Comparison of ENCODE assay signal across 12 cellular contexts in genomic region chr13:36447501-36447900, GRCh38. TPM values are rescaled to one million over a fixed set of nuclear protein-coding genes. Genes with fewer than 3 reads are reported as not detected.
"Had no signal": no experiment of that assay in that cellular context is flagged by ENCODE, and none has a peak within 500 bp of the region (broad histone marks: within the 10 kb centered on the region; RNA-seq: fewer than 3 reads in every experiment).

No MANE protein-coding gene starts in this region.

- H3K27ac Mint-ChIP-seq: activated naive CD8-positive, alpha-beta T cell treated with anti-CD3 and anti-CD28 coated beads, Interleukin-2, amount 10 ng/mL, durations not matched to agents 7 days and 5 days; natural killer cell; stimulated activated memory B cell treated with anti-CD40 and anti-IgM and Interleukin-4, amounts not matched to agents 10 μg/mL and 1 μg/mL and 100 μg/mL, for 72 hours had no signal

- DNase-seq: activated naive CD4-positive, alpha-beta T cell; activated naive CD8-positive, alpha-beta T cell treated with anti-CD3 and anti-CD28 coated beads, Interleukin-2, amount 10 ng/mL, durations not matched to agents 7 days and 5 days; activated T-cell treated with anti-CD3 and anti-CD28 coated beads for 4 hours; left ventricle myocardium inferior; mesenchymal stem cell; natural killer cell; posterior cingulate gyrus; stimulated activated CD4-positive, alpha-beta T cell treated with anti-CD3 and anti-CD28 coated beads, Interleukin-2, amount 100 ng/mL, for 48 hours; tibial artery had no signal

- H3K9me3 ChIP-seq: left ventricle myocardium inferior, tibial artery had no signal

- H3K36me3 ChIP-seq: left ventricle myocardium inferior, tibial artery had no signal

- H3K27me3 ChIP-seq: hepatocyte, tibial artery had no signal

- H3K27ac ChIP-seq: hepatocyte, left ventricle myocardium inferior, tibial artery had no signal

- H3K36me3 Mint-ChIP-seq: activated naive CD8-positive, alpha-beta T cell treated with anti-CD3 and anti-CD28 coated beads, Interleukin-2, amount 10 ng/mL, durations not matched to agents 7 days and 5 days; natural killer cell; stimulated activated memory B cell treated with anti-CD40 and anti-IgM and Interleukin-4, amounts not matched to agents 10 μg/mL and 1 μg/mL and 100 μg/mL, for 72 hours had no signal

- H3K4me2 ChIP-seq: hepatocyte had no signal

- H2AFZ ChIP-seq: hepatocyte had no signal

- H3K9me3 Mint-ChIP-seq: activated naive CD8-positive, alpha-beta T cell treated with anti-CD3 and anti-CD28 coated beads, Interleukin-2, amount 10 ng/mL, durations not matched to agents 7 days and 5 days; natural killer cell; stimulated activated memory B cell treated with anti-CD40 and anti-IgM and Interleukin-4, amounts not matched to agents 10 μg/mL and 1 μg/mL and 100 μg/mL, for 72 hours; T-helper 2 cell treated with Interferon-gamma antibody and Interleukin-4, amounts not matched to agents 5 μg/mL and 100 μg/mL, for 36 hours had no signal

- H3K79me2 ChIP-seq: hepatocyte had no signal

- H3K4me3 Mint-ChIP-seq: activated naive CD8-positive, alpha-beta T cell treated with anti-CD3 and anti-CD28 coated beads, Interleukin-2, amount 10 ng/mL, durations not matched to agents 7 days and 5 days; natural killer cell; stimulated activated memory B cell treated with anti-CD40 and anti-IgM and Interleukin-4, amounts not matched to agents 10 μg/mL and 1 μg/mL and 100 μg/mL, for 72 hours had no signal

- H3K4me1 ChIP-seq: left ventricle myocardium inferior, tibial artery had no signal

- H3K4me1 Mint-ChIP-seq: natural killer cell; stimulated activated memory B cell treated with anti-CD40 and anti-IgM and Interleukin-4, amounts not matched to agents 10 μg/mL and 1 μg/mL and 100 μg/mL, for 72 hours had no signal

- H3K4me3 ChIP-seq: hepatocyte, left ventricle myocardium inferior, tibial artery had no signal

RNA-seq across cellular contexts. Expression of gene CCNA1, which starts 15.2 kb away (rescaled TPM):
- total RNA-seq: left ventricle myocardium inferior had no signal
